In the genomic region with DNA sequence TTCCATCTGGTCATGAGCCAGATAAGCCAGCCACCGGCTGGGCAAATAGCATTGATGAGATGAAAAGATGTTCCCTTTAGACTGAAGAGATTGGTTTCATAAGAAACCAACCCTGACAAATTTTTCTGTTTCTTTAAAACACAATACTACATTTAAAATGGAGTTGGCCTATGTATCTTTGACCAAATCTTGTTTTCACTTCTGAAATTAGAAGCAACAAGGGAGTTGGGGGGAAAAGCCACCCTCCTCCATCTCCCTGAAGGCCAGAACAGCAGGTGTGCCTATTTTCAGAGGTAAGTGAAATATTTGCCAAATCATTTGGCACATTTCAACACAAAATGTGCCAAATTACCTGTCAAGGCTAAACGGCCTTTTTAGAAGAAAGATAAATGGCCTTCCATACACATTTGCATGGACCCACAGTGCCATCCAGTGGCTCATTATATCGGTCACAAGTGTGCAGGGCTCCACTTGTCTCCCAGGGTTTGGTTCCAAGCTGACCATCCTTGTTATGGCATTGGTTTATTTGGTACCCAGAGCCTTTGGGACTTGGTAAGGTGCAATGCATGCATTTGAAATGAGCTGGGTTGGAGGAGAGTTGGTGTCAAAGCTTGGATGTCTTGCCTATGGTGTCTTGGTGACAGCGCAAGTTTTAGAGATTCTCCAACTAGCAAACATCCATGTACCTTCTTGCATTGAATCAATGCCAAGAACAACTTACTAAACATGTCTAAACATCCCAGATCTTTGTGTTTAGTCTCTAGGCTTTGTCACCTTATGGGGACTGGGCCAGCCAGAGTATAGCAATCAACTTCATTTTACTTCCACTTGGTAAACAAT, we compare ENCODE assay signal across 8 cellular contexts.
DNase-seq lines count a peak whose midpoint lies in the region; ATAC-seq and TF ChIP-seq lines count a peak whose summit lies in the region.

No MANE protein-coding gene starts in this region.

- H3K4me3 ChIP-seq in MG63 (no peak overlapping the region), SJCRH30 (no peak overlapping the region), fibroblast of lung (replicated peaks in 1 of 4; ENCODE audit: control extremely low read depth in 1 of 4, insufficient read depth in 1 of 4, low read depth in 3 of 4, low read length in 4 of 4) (no peak overlapping the region), osteoblast (ENCODE audit: insufficient read depth, low read length) (peak overlapping the region; percentile 31)

- no peak overlapping the region for H3K9ac ChIP-seq in fibroblast of lung (ENCODE audit: insufficient read depth, low read length)

- H3K9me3 ChIP-seq in MG63 = no peaks in the 10 kb centered on the region
- no peaks in the 10 kb centered on the region for H3K9me3 ChIP-seq in SJCRH30 (replicated peaks)
- H3K9me3 ChIP-seq in fibroblast of lung (ENCODE audit: control insufficient read depth, insufficient read depth, low read depth, low read length) = no peaks in the 10 kb centered on the region
- no peaks in the 10 kb centered on the region for H3K9me3 ChIP-seq in osteoblast (ENCODE audit: low read depth, low read length)

- DNase-seq in AML-193 (lab: John Stamatoyannopoulos, UW) (peak; percentile 24 to 25), GM13976 (ENCODE audit: low spot score) (peak; percentile 45), MG63 (peak; percentile 19), SJCRH30 (peak; percentile 32 to 74), fibroblast of lung (ENCODE audit: low read depth in 2 of 2) (peak; percentile 58 to 59), osteoblast (ENCODE audit: insufficient read length, low spot score, missing footprints) (peak; percentile 57)

- H3K27me3 ChIP-seq in MG63 = no peaks in the 10 kb centered on the region
- no peaks in the 10 kb centered on the region for H3K27me3 ChIP-seq in SJCRH30
- no peaks in the 10 kb centered on the region for H3K27me3 ChIP-seq in fibroblast of lung (ENCODE audit: control insufficient read depth, insufficient read depth, low read length)
- no peaks in the 10 kb centered on the region for H3K27me3 ChIP-seq in osteoblast (ENCODE audit: insufficient read depth, low read length)

- in situ Hi-C loops in GM13976 (cut with MboI; ENCODE audit: low sequenced_read_pairs, unreplicated experiment) = no loop called here

- H3K79me2 ChIP-seq in fibroblast of lung (ENCODE audit: control insufficient read depth, insufficient read depth, low read length) = no peaks in the 10 kb centered on the region
- no peaks in the 10 kb centered on the region for H3K79me2 ChIP-seq in osteoblast (ENCODE audit: insufficient read depth, low read length)

- no peaks in the 10 kb centered on the region for H4K20me1 ChIP-seq in fibroblast of lung (ENCODE audit: control insufficient read depth, extremely low read depth, insufficient read depth, low read length)
- H4K20me1 ChIP-seq in osteoblast (ENCODE audit: insufficient read depth, low read length) = no peaks in the 10 kb centered on the region

- H3K4me2 ChIP-seq in fibroblast of lung (ENCODE audit: extremely low read depth, insufficient read depth, low read length) (no peak overlapping the region), osteoblast (ENCODE audit: insufficient read depth, low read length) (peak overlapping the region; percentile 57)

- TF ChIP-seq CTCF in GM13976 (IDR thresholded peaks at IDR 0.05; ENCODE audit: borderline replicate concordance, control extremely low read depth, extremely low read depth, insufficient read depth, missing control alignments) (peak; percentile 16), fibroblast of lung (conservative IDR thresholded peaks at IDR 0.05 in 1 of 2, IDR thresholded peaks at IDR 0.05 in 1 of 2; ENCODE audit: low read depth in 1 of 2, low read length in 2 of 2) (peak; percentile 56 to 65), osteoblast (IDR thresholded peaks at IDR 0.05; ENCODE audit: extremely low read depth, low read depth, low read length) (peak; percentile 72)

- ATAC-seq in HG03025 (IDR thresholded peaks at IDR 0.05; ENCODE audit: low FRiP score, unreplicated experiment) = no peak
- no peak for ATAC-seq in HG02623 (IDR thresholded peaks at IDR 0.05; ENCODE audit: unreplicated experiment)

- H3K27ac ChIP-seq in SJCRH30 (no peak overlapping the region), fibroblast of lung (ENCODE audit: insufficient read depth, low read length) (no peak overlapping the region), osteoblast (ENCODE audit: low read depth, low read length) (no peak overlapping the region)

- no peak overlapping the region for H2AFZ ChIP-seq in fibroblast of lung (ENCODE audit: low read length)
- peak overlapping the region; percentile 21 for H2AFZ ChIP-seq in osteoblast (ENCODE audit: low read length)

- H3K4me1 ChIP-seq in SJCRH30 = no peaks in the 10 kb centered on the region
- H3K4me1 ChIP-seq in fibroblast of lung (ENCODE audit: control insufficient read depth, extremely low read depth, insufficient read depth, low read length) = no peaks in the 10 kb centered on the region
- no peaks in the 10 kb centered on the region for H3K4me1 ChIP-seq in osteoblast (ENCODE audit: insufficient read depth, low read length)

- H3K36me3 ChIP-seq in MG63 (no peaks in the 10 kb centered on the region), SJCRH30 (no peaks in the 10 kb centered on the region), fibroblast of lung (ENCODE audit: control insufficient read depth, insufficient read depth, low read length) (no peaks in the 10 kb centered on the region), osteoblast (ENCODE audit: insufficient read depth, low read length) (no peaks in the 10 kb centered on the region)

Comparison
In these comparisons a context has a peak if more than half of its experiments do, and no peak if none do; other contexts are left out.
1. CTCF ChIP-seq: peak in every context shown above with its lines; median percentile 72 in osteoblast; 60 in fibroblast of lung; 16 in GM13976.